23 cellular contexts compared by ENCODE assay signal in the genomic region with DNA sequence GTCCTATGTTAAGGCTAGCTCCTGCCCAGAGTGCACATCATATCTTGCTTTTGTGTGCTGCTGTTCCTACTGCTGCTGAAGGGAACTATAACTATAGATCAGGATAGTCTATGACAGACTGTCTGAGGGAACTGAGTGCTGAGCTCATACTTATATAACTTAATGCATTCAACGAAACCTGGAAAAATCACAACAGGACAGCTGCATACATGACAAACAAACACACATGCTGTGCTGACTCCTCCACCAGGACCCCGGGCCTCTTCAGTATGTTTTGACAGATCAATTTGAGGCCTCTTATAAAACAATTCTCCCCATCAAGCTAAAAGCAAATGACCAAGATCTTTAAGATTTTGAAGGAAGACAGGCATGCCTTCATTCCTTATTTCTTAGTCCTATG.
"Had no signal": no experiment of that assay in that cellular context is flagged by ENCODE, and none has a peak within 500 bp of the region (broad histone marks: within the 10 kb centered on the region; RNA-seq: fewer than 3 reads in every experiment).

No MANE protein-coding gene starts in this region.

- H2AFZ ChIP-seq: PC-9 had no signal

- H3K4me3 ChIP-seq: ascending aorta, body of pancreas, PC-9 had no signal

- H3K27ac ChIP-seq: ascending aorta, body of pancreas, PC-9 had no signal

- H3K4me2 ChIP-seq: PC-9 had no signal

- H3K27me3 Mint-ChIP-seq: activated naive CD4-positive, alpha-beta T cell treated with anti-CD3 and anti-CD28 coated beads, Interleukin-2, amount 50 U/mL, for 24 hours had no signal

- H3K9me3 ChIP-seq: ascending aorta, body of pancreas had no signal

- ATAC-seq: activated CD4-positive, CD25-positive, alpha-beta regulatory T cell treated with anti-CD3 and anti-CD28 coated beads, Interleukin-2, amount 50 U/mL, for 24 hours; activated CD8-positive, alpha-beta T cell treated with anti-CD3 and anti-CD28 coated beads, Interleukin-2, amount 10 ng/mL, durations not matched to agents 7 days and 5 days; body of pancreas had no signal

- DNase-seq: activated CD4-positive, alpha-beta T cell treated with anti-CD3 and anti-CD28 coated beads for 4 hours; activated CD8-positive, alpha-beta memory T cell treated with anti-CD3 and anti-CD28 coated beads, Interleukin-2, amount 50 U/mL, for 48 hours; activated CD8-positive, alpha-beta T cell treated with anti-CD3 and anti-CD28 coated beads, Interleukin-2, amount 10 ng/mL, durations not matched to agents 7 days and 5 days; activated effector memory CD4-positive, alpha-beta T cell treated with Interleukin-2 at 50 U/mL for 16 hours; activated naive CD4-positive, alpha-beta T cell; activated T-cell treated with anti-CD3 and anti-CD28 coated beads, Interleukin-2, amount 50 U/mL, for 1 hour; amniotic stem cell; body of pancreas; central memory CD4-positive, alpha-beta T cell; Kasumi-1; KBM-7; NCI-H1048; NCI-H1694; NCI-H2029; NCI-H2107; NCI-H510A treated with DMSO at 0.1 percent for 48 hours; NCI-H69; PC-9; SHP77 treated with DMSO at 0.1 percent for 48 hours had no signal

- H3K27me3 ChIP-seq: ascending aorta, body of pancreas had no signal

- H3K27ac Mint-ChIP-seq: activated CD8-positive, alpha-beta T cell treated with anti-CD3 and anti-CD28 coated beads, Interleukin-2, amount 10 ng/mL, durations not matched to agents 7 days and 5 days; activated naive CD4-positive, alpha-beta T cell treated with anti-CD3 and anti-CD28 coated beads, Interleukin-2, amount 50 U/mL, for 24 hours; T-helper 1 cell treated with Interleukin-12 subunit alpha and Interleukin-12 subunit beta and Interleukin-4 antibody, amounts not matched to agents 30 μg/mL and 1 μg/mL, for 36 hours had no signal

- H3K4me3 Mint-ChIP-seq: activated CD8-positive, alpha-beta T cell treated with anti-CD3 and anti-CD28 coated beads, Interleukin-2, amount 10 ng/mL, durations not matched to agents 7 days and 5 days; activated naive CD4-positive, alpha-beta T cell treated with anti-CD3 and anti-CD28 coated beads, Interleukin-2, amount 50 U/mL, for 24 hours; T-helper 1 cell treated with Interleukin-12 subunit alpha and Interleukin-12 subunit beta and Interleukin-4 antibody, amounts not matched to agents 30 μg/mL and 1 μg/mL, for 36 hours had no signal

- H3K36me3 ChIP-seq: ascending aorta had no signal

- H3K36me3 Mint-ChIP-seq: activated naive CD4-positive, alpha-beta T cell treated with anti-CD3 and anti-CD28 coated beads, Interleukin-2, amount 50 U/mL, for 24 hours had no signal

- H3K4me1 Mint-ChIP-seq: activated naive CD4-positive, alpha-beta T cell treated with anti-CD3 and anti-CD28 coated beads, Interleukin-2, amount 50 U/mL, for 24 hours had no signal

- H3K9me3 Mint-ChIP-seq: activated naive CD4-positive, alpha-beta T cell treated with anti-CD3 and anti-CD28 coated beads, Interleukin-2, amount 50 U/mL, for 24 hours had no signal
